ENCODE assay signal across 30 cellular contexts in genomic region chr1:109603229-109603628, GRCh38. TPM values are rescaled to one million over a fixed set of nuclear protein-coding genes. Genes with fewer than 3 reads are reported as not detected.
"Had no signal": no experiment of that assay in that cellular context is flagged by ENCODE, and none has a peak within 500 bp of the region (broad histone marks: within the 10 kb centered on the region; RNA-seq: fewer than 3 reads in every experiment).

No MANE protein-coding gene starts in this region.

- H3K4me1 ChIP-seq: gastrocnemius medialis, psoas muscle, sigmoid colon, suprapubic skin, transverse colon had no signal

- H3K36me3 ChIP-seq: ovary, sigmoid colon had no signal

- H3K4me1 Mint-ChIP-seq: endodermal cell; memory B cell; nephron progenitor cell; stimulated activated naive B cell treated with anti-CD40 and anti-IgM and Interleukin-4, amounts not matched to agents 10 μg/mL and 1 μg/mL and 100 μg/mL, for 72 hours had no signal

- H3K9me3 ChIP-seq: gastrocnemius medialis, ovary, psoas muscle, sigmoid colon, spleen, suprapubic skin, transverse colon had no signal

- ATAC-seq: esophagus mucosa; gastrocnemius medialis; left lobe of liver; psoas muscle; right cardiac atrium; stimulated activated naive B cell treated with anti-CD40 and anti-IgM and Interleukin-4, amounts not matched to agents 10 μg/mL and 1 μg/mL and 100 μg/mL, for 72 hours; stimulated activated naive CD8-positive, alpha-beta T cell treated with anti-CD3 and anti-CD28 coated beads, Interleukin-15, amount 100 ng/mL, for 72 hours had no signal

- H3K27me3 ChIP-seq: gastrocnemius medialis, ovary, sigmoid colon, spleen, suprapubic skin, transverse colon had no signal

- H3K36me3 Mint-ChIP-seq: memory B cell had no signal

- H3K9me3 Mint-ChIP-seq: dendritic cell treated with granulocyte-macrophage colony-stimulating factor and Interleukin-4, amounts not matched to agents 40 ng/mL and 50 ng/mL, for 4 days; endodermal cell; memory B cell; nephron progenitor cell; stimulated activated naive B cell treated with anti-CD40 and anti-IgM and Interleukin-4, amounts not matched to agents 10 μg/mL and 1 μg/mL and 100 μg/mL, for 72 hours; stimulated activated naive CD8-positive, alpha-beta T cell treated with anti-CD3 and anti-CD28 coated beads, Interleukin-15, amount 100 ng/mL, for 72 hours had no signal

- H3K27ac ChIP-seq: epithelial cell of prostate, gastrocnemius medialis, ovary, psoas muscle, sigmoid colon, suprapubic skin, transverse colon had no signal

- H3K27me3 Mint-ChIP-seq: dendritic cell treated with granulocyte-macrophage colony-stimulating factor and Interleukin-4, amounts not matched to agents 40 ng/mL and 50 ng/mL, for 4 days; memory B cell; stimulated activated naive B cell treated with anti-CD40 and anti-IgM and Interleukin-4, amounts not matched to agents 10 μg/mL and 1 μg/mL and 100 μg/mL, for 72 hours; stimulated activated naive CD8-positive, alpha-beta T cell treated with anti-CD3 and anti-CD28 coated beads, Interleukin-15, amount 100 ng/mL, for 72 hours had no signal

- H3K27ac Mint-ChIP-seq: dendritic cell treated with granulocyte-macrophage colony-stimulating factor and Interleukin-4, amounts not matched to agents 40 ng/mL and 50 ng/mL, for 4 days; endodermal cell; memory B cell; nephron progenitor cell; stimulated activated naive B cell treated with anti-CD40 and anti-IgM and Interleukin-4, amounts not matched to agents 10 μg/mL and 1 μg/mL and 100 μg/mL, for 72 hours had no signal

- H3K4me3 Mint-ChIP-seq: dendritic cell treated with granulocyte-macrophage colony-stimulating factor and Interleukin-4, amounts not matched to agents 40 ng/mL and 50 ng/mL, for 4 days; endodermal cell; memory B cell; nephron progenitor cell; stimulated activated naive B cell treated with anti-CD40 and anti-IgM and Interleukin-4, amounts not matched to agents 10 μg/mL and 1 μg/mL and 100 μg/mL, for 72 hours; stimulated activated naive CD8-positive, alpha-beta T cell treated with anti-CD3 and anti-CD28 coated beads, Interleukin-15, amount 100 ng/mL, for 72 hours had no signal

- DNase-seq: effector CD8-positive, alpha-beta T cell; endodermal cell; foreskin fibroblast; gastrocnemius medialis; head of caudate nucleus; kidney; nephron progenitor cell; occipital lobe; ovary; posterior cingulate gyrus; psoas muscle; right cardiac atrium; sigmoid colon; spleen; stimulated activated CD4-positive, alpha-beta T cell treated with anti-CD3 and anti-CD28 coated beads, Interleukin-4, amount 100 ng/mL, for 4 hours; stimulated activated naive B cell treated with anti-CD40 and anti-IgM and Interleukin-4, amounts not matched to agents 10 μg/mL and 1 μg/mL and 100 μg/mL, for 72 hours; stimulated activated naive CD8-positive, alpha-beta T cell treated with anti-CD3 and anti-CD28 coated beads, Interleukin-15, amount 100 ng/mL, for 72 hours; transverse colon had no signal

- H3K4me3 ChIP-seq: gastrocnemius medialis, lung, ovary, psoas muscle, sigmoid colon, spleen, suprapubic skin, transverse colon had no signal

RNA-seq across cellular contexts. Expression of gene GNAT2, which starts 16.2 kb away (rescaled TPM):
- total RNA-seq: cerebellum, endodermal cell, esophagus mucosa, gastrocnemius medialis, glomerular endothelial cell, kidney, lung, mononuclear cell, occipital lobe, ovary, psoas muscle, right cardiac atrium, sigmoid colon, skeletal muscle tissue, suprapubic skin, transverse colon, urinary bladder had no signal
- polyA plus RNA-seq: ovary, right cardiac atrium, urinary bladder had no signal
